In genomic region chr6:158070513-158070912, GRCh38 we compare ENCODE assay signal across 1 cellular context.
TF ChIP-seq lines count a peak whose summit lies in the region.

No MANE protein-coding gene starts in this region.

TF ChIP-seq in WTC11, 78 proteins besides CTCF, POLR2A, EP300 and RAD21 (continued from another document):
- TF ChIP-seq ARID4B (CRISPR knock-in tag; IDR thresholded peaks at IDR 0.05; ENCODE audit: borderline replicate concordance) (no peak), TCF7 (CRISPR knock-in tag; IDR thresholded peaks at IDR 0.05; ENCODE audit: low read depth) (no peak), SP1 (CRISPR knock-in tag; conservative IDR thresholded peaks at IDR 0.05) (no peak)
